In genomic region chr1:154272999-154273563, GRCh38 we compare ENCODE assay signal across 9 cellular contexts. TPM values are rescaled to one million over a fixed set of nuclear protein-coding genes. Genes with fewer than 3 reads are reported as not detected.
DNase-seq lines count a peak whose midpoint lies in the region; ATAC-seq, FAIRE-seq and TF ChIP-seq lines count a peak whose summit lies in the region.
"Had no signal": no experiment of that assay in that cellular context is flagged by ENCODE, and none has a peak within 500 bp of the region (broad histone marks: within the 10 kb centered on the region; RNA-seq: fewer than 3 reads in every experiment).

No MANE protein-coding gene starts in this region.

- no peaks in the 10 kb centered on the region for H3K9me3 Mint-ChIP-seq in activated T-cell treated with anti-CD3 and anti-CD28 coated beads, Interleukin-2, amount 50 U/mL, for 4 hours

- SMC1A ChIA-PET in GM12878 (lab: Charles Lee; ENCODE audit: uncharacterized antibody, unreplicated experiment): interaction anchor here (0.7 to 6.6 kb wide), 8 partner anchors 43 to 115 kb away, joined by 3 to 48 read pairs (median 3); no protein-coding TSS in a partner anchor

- no peaks in the 10 kb centered on the region for H4K20me1 ChIP-seq in GM12878 (ENCODE audit: control insufficient read depth, insufficient read depth)

- no peaks in the 10 kb centered on the region for H3K9me3 ChIP-seq in GM12878 (replicated peaks; ENCODE audit: control insufficient read depth, insufficient read depth, low read length)
- no peaks in the 10 kb centered on the region for H3K9me3 ChIP-seq in transverse colon

- peak overlapping the region; percentile 89 for H2AFZ ChIP-seq in GM12878 (ENCODE audit: control insufficient read depth, low read depth, low read length)

- RAD21 ChIA-PET in GM12878 (lab: Charles Lee; ENCODE audit: unreplicated experiment): interaction anchor here (0.6 to 2.0 kb wide), 7 partner anchors 32 to 178 kb away, joined by 3 to 12 read pairs (median 5); partner anchors contain the start of gene UBAP2L

- peaks cover 34% of the 10 kb centered on the region for H3K36me3 Mint-ChIP-seq in activated T-cell treated with anti-CD3 and anti-CD28 coated beads, Interleukin-2, amount 50 U/mL, for 4 hours (ENCODE audit: insufficient read depth)

- no peak for TF ChIP-seq RAD21 in GM12878 (IDR thresholded peaks at IDR 0.05; ENCODE audit: insufficient read depth, low read depth, low read length)

- H3K4me3 Mint-ChIP-seq in activated T-cell treated with anti-CD3 and anti-CD28 coated beads, Interleukin-2, amount 50 U/mL, for 4 hours: peak overlapping the region; percentile 99

- H3K4me2 ChIP-seq in GM12878 (ENCODE audit: control insufficient read depth, insufficient read depth): peak overlapping the region; percentile 92

- POLR2A ChIA-PET in GM12878 (lab: Charles Lee): interaction anchor here (0.5 to 2.8 kb wide), 9 partner anchors 27 to 683 kb away, joined by 3 to 13 read pairs (median 6); partner anchors contain the start of genes PBXIP1 and UBAP2L

- TSS peak; percentile 80 for BruUV-seq in GM12878 (replicated peaks; lab: Mats Ljungman, UMichigan)

- ATAC-seq in activated T-cell treated with anti-CD3 and anti-CD28 coated beads, Interleukin-2, amount 50 U/mL, for 4 hours: no peak
- ATAC-seq in GM12878 (0 out of 3 replicates have a peak, but pooled peaks have one; percentile 2), HG02798 (IDR thresholded peaks at IDR 0.05; ENCODE audit: poor library complexity, unreplicated experiment) (no peak)

- H3K4me1 ChIP-seq in GM12878 (ENCODE audit: control insufficient read depth, insufficient read depth, low read length) (peaks cover 10% of the 10 kb centered on the region), transverse colon (peaks cover 10 to 23% (median 13%) of the 10 kb centered on the region in 4 donors)

- H3K9ac ChIP-seq in GM12878 (ENCODE audit: control insufficient read depth, insufficient read depth, low read length): peak overlapping the region; percentile 90

- H3K27me3 Mint-ChIP-seq in activated T-cell treated with anti-CD3 and anti-CD28 coated beads, Interleukin-2, amount 50 U/mL, for 4 hours (ENCODE audit: low read depth): no peaks in the 10 kb centered on the region

- in situ Hi-C loops in GM12878 (cut with MboI) (loop anchor here (5.0 kb wide), 1 partner anchor 281 kb away; the partner anchor contains the start of gene RPS27), transverse colon (cut with MboI; ENCODE audit: low pct_ligation_motif_present in 1 of 4, low pct_unique_long_range_greater_than_20kb in 1 of 4, low sequenced_read_pairs in 3 of 4) (loop anchor here in 1 of 4 donors (10.0 kb wide), 1 partner anchor 78 kb away; the partner anchor contains the start of gene TPM3)

- TF ChIP-seq CTCF in GM12878 (IDR thresholded peaks at IDR 0.05 in 2 of 3, conservative IDR thresholded peaks at IDR 0.05 in 1 of 3; ENCODE audit: control insufficient read depth in 2 of 3, extremely low read depth in 1 of 3, insufficient read depth in 1 of 3, low read depth in 3 of 3, low read length in 3 of 3) (no peak), lower leg skin (IDR thresholded peaks at IDR 0.05) (no peak), transverse colon (IDR thresholded peaks at IDR 0.05) (no peak)

- peak; percentile 57 for FAIRE-seq in GM12878 (lab: Jason Lieb, UNC)

- DNase-seq in activated T-cell treated with anti-CD3 and anti-CD28 coated beads, Interleukin-2, amount 50 U/mL, for 4 hours: no peak
- DNase-seq in activated T-cell treated with anti-CD3 and anti-CD28 coated beads for 4 hours (no peak), GM12878 (ENCODE audit: low read depth, low spot score) (no peak), lower leg skin (ENCODE audit: low spot score in 2 of 2) (no peak), transverse colon (no peak), GM19240 (ENCODE audit: insufficient read length, low spot score) (no peak), SW480 (ENCODE audit: low spot score) (no peak)

- no peak for TF ChIP-seq EP300 in GM12878 (IDR thresholded peaks at IDR 0.05; ENCODE audit: borderline replicate concordance in 1 of 2, control insufficient read depth in 1 of 2, low read depth in 2 of 2, low read length in 2 of 2)
- TF ChIP-seq EP300 in transverse colon (IDR thresholded peaks at IDR 0.05; ENCODE audit: low read depth): no peak

- H3K36me3 ChIP-seq in GM12878 (ENCODE audit: control insufficient read depth in 2 of 2, insufficient read depth in 2 of 2, low read length in 1 of 2) (peaks cover 8 to 15% of the 10 kb centered on the region in 2 experiments; a peak in 3 of 4 replicates), transverse colon (peaks cover 0 to 26% (median 10%) of the 10 kb centered on the region in 4 donors)

- peaks cover 38% of the 10 kb centered on the region for H3K4me1 Mint-ChIP-seq in activated T-cell treated with anti-CD3 and anti-CD28 coated beads, Interleukin-2, amount 50 U/mL, for 4 hours (ENCODE audit: low read depth)

- TF ChIP-seq POLR2A in GM12878 (IDR thresholded peaks at IDR 0.05; ENCODE audit: low read depth, low read length): no peak
- TF ChIP-seq POLR2A in lower leg skin (IDR thresholded peaks at IDR 0.05): no peak
- no peak for TF ChIP-seq POLR2A in transverse colon (IDR thresholded peaks at IDR 0.05)

- H3K27me3 ChIP-seq in GM12878 (replicated peaks in 1 of 2; ENCODE audit: control insufficient read depth in 2 of 2, insufficient read depth in 2 of 2, low read length in 1 of 2) (no peaks in the 10 kb centered on the region), transverse colon (no peaks in the 10 kb centered on the region)

- CTCF ChIA-PET in GM12878 (lab: Yijun Ruan, JAX): interaction anchor here (0.7 to 4.5 kb wide), 8 partner anchors 8 to 91 kb away, joined by 3 to 54 read pairs (median 3); no protein-coding TSS in a partner anchor

- H3K27ac ChIP-seq in GM12878 (ENCODE audit: control insufficient read depth, insufficient read depth): peak overlapping the region; percentile 79
- H3K27ac ChIP-seq in transverse colon: peak overlapping the region; percentile 87 to 98 (median 92)

- H3K79me2 ChIP-seq in GM12878 (ENCODE audit: control insufficient read depth, insufficient read depth, low read length): peaks cover 13% of the 10 kb centered on the region

- 52% methylated on average over 12 of the region's 13 CpGs for WGBS in GM12878 (ENCODE audit: insufficient coverage, insufficient replicate concordance, low lambda C conversion rate, missing lambda C conversion rate)
- WGBS in lower leg skin, 2 donors: 39 to 42% methylated on average over 13 of the region's 13 CpGs
- WGBS in transverse colon (ENCODE audit: low coverage in 1 of 2), 2 donors: 46 to 48% methylated on average over 9 to 13 of the region's 13 CpGs

- intact Hi-C loops in GM12878 (cut with micrococcal nuclease; ENCODE audit: unreplicated experiment): loop anchor here (1.0 to 5.0 kb wide), 5 partner anchors 62 to 476 kb away; partner anchors contain the start of gene RPS27
- intact Hi-C loops in lower leg skin (cut with DNase I; ENCODE audit: low total_unique reads): no loop called here
- intact Hi-C loops in transverse colon (cut with DNase I; ENCODE audit: low total_unique reads): no loop called here

- H3K4me3 ChIP-seq in GM12878 (peak overlapping the region; percentile 99), lower leg skin (ENCODE audit: low read depth, poor library complexity, severe bottlenecking) (peak overlapping the region; percentile 77), transverse colon (peak overlapping the region; percentile 59 to 98 (median 82))

RNA-seq across cellular contexts. Expression of gene HAX1, which starts 0.7 kb away (rescaled TPM):
- total RNA-seq in activated T-cell treated with anti-CD3 and anti-CD28 coated beads, Interleukin-2, amount 50 U/mL, for 4 hours: 100 to 1,000 TPM; 131 to 178 (median 157) TPM
- 18.6 and 24.9 TPM in 2 replicates for total RNA-seq in GM12878 (2013; cell fraction: nucleolus; rRNA removed)
- total RNA-seq in GM12878 (2014; rRNA removed): 145 and 146 TPM in 2 replicates
- total RNA-seq in GM12878 (2014; rRNA removed; fragmentation: Illumina TruSeq; extraction: Trizol): 141 and 145 TPM in 2 replicates
- 95.3 and 99.4 TPM in 2 replicates for total RNA-seq in GM12878 (2021)
- polyA plus RNA-seq in GM12878 (2011; ENCODE audit: low read depth): 60.1 TPM
- 100 and 142 TPM in 2 replicates for polyA plus RNA-seq in GM12878 (2011; rRNA removed)
- polyA plus RNA-seq in GM12878 (2011; cell fraction: cytosol; rRNA removed): 123 and 126 TPM in 2 replicates
- 83.9 and 130 TPM in 2 replicates for polyA plus RNA-seq in GM12878 (2011; cell fraction: nucleus; rRNA removed)
- 100 and 109 TPM in 2 replicates for polyA plus RNA-seq in GM12878 (2012)
- polyA plus RNA-seq in GM12878 (2014; fragmentation: Illumina TruSeq; extraction: Trizol): 145 and 177 TPM in 2 replicates
- polyA plus RNA-seq in GM12878 (2014; fragmentation: Nextera tagmentation; extraction: Ambion mirVana): 100 to 1,000 TPM; 249 to 288 TPM
- polyA plus RNA-seq in GM12878 (2014; rRNA removed): 148 and 149 TPM in 2 replicates
- 100 to 1,000 TPM; 160 to 169 TPM for polyA plus RNA-seq in GM12878 (2016; fragmentation: Nextera tagmentation; extraction: Ambion mirVana)
- 53.5 and 83.3 TPM in 2 replicates for polyA minus RNA-seq in GM12878 (2011; rRNA and poly(A)+ RNA removed)
- 22.9 and 29.2 TPM in 2 replicates for polyA minus RNA-seq in GM12878 (2011; cell fraction: cytosol; rRNA and poly(A)+ RNA removed)
- polyA minus RNA-seq in GM12878 (2011; cell fraction: nucleus; rRNA and poly(A)+ RNA removed): 15.5 and 22.0 TPM in 2 replicates
- 10 to 100 TPM; 52.7 to 83.4 (median 71.6) TPM for total RNA-seq in lower leg skin
- total RNA-seq in transverse colon: 10 to 100 TPM; 44.5 to 87.1 (median 74.1) TPM

RNA-seq across cellular contexts. Expression of gene AQP10, which starts 47.8 kb away (rescaled TPM):
- not detected for total RNA-seq in activated T-cell treated with anti-CD3 and anti-CD28 coated beads, Interleukin-2, amount 50 U/mL, for 4 hours
- not detected in 2 replicates for total RNA-seq in GM12878 (2013; cell fraction: nucleolus; rRNA removed)
- not detected in 2 replicates for total RNA-seq in GM12878 (2014; rRNA removed)
- not detected in 2 replicates for total RNA-seq in GM12878 (2014; rRNA removed; fragmentation: Illumina TruSeq; extraction: Trizol)
- not detected in 2 replicates for total RNA-seq in GM12878 (2021)
- polyA plus RNA-seq in GM12878 (2011; ENCODE audit: low read depth): not detected
- not detected in 2 replicates for polyA plus RNA-seq in GM12878 (2011; rRNA removed)
- polyA plus RNA-seq in GM12878 (2011; cell fraction: cytosol; rRNA removed): not detected in 2 replicates
- polyA plus RNA-seq in GM12878 (2011; cell fraction: nucleus; rRNA removed): not detected in 2 replicates
- polyA plus RNA-seq in GM12878 (2012): not detected in 2 replicates
- polyA plus RNA-seq in GM12878 (2014; fragmentation: Illumina TruSeq; extraction: Trizol): not detected in 2 replicates
- polyA plus RNA-seq in GM12878 (2014; fragmentation: Nextera tagmentation; extraction: Ambion mirVana): not detected
- not detected in 2 replicates for polyA plus RNA-seq in GM12878 (2014; rRNA removed)
- polyA plus RNA-seq in GM12878 (2016; fragmentation: Nextera tagmentation; extraction: Ambion mirVana): not detected
- not detected in 2 replicates for polyA minus RNA-seq in GM12878 (2011; rRNA and poly(A)+ RNA removed)
- not detected in 2 replicates for polyA minus RNA-seq in GM12878 (2011; cell fraction: cytosol; rRNA and poly(A)+ RNA removed)
- not detected in 2 replicates for polyA minus RNA-seq in GM12878 (2011; cell fraction: nucleus; rRNA and poly(A)+ RNA removed)
- not detected for total RNA-seq in lower leg skin
- not detected for total RNA-seq in transverse colon
- total RNA-seq: T-helper 2 cell treated with Interferon-gamma antibody and Interleukin-4, amounts not matched to agents 100 ng/mL and 5 ng/mL, for 36 hours had no signal

RNA-seq across cellular contexts. Expression of gene ATP8B2, which starts 52.2 kb away (rescaled TPM):
- total RNA-seq in activated T-cell treated with anti-CD3 and anti-CD28 coated beads, Interleukin-2, amount 50 U/mL, for 4 hours: 10 to 100 TPM; 73.1 to 74.9 (median 73.4) TPM
- 32.5 and 33.7 TPM in 2 replicates for total RNA-seq in GM12878 (2013; cell fraction: nucleolus; rRNA removed)
- total RNA-seq in GM12878 (2014; rRNA removed) (51.1 and 61.8 TPM in 2 replicates), GM12878 (2014; rRNA removed; fragmentation: Illumina TruSeq; extraction: Trizol) (20.1 and 21.2 TPM in 2 replicates), GM12878 (2021) (37.1 and 39.7 TPM in 2 replicates), lower leg skin (10 to 100 TPM in 3 of 4 donors, 1 to 10 TPM in 1; 9.1 to 30.8 (median 19.6) TPM), transverse colon (10 to 100 TPM in 3 of 4 donors, 1 to 10 TPM in 1; 6.0 to 78.6 (median 24.9) TPM)
- 5.0 TPM for polyA plus RNA-seq in GM12878 (2011; ENCODE audit: low read depth)
- polyA plus RNA-seq in GM12878 (2011; rRNA removed) (4.5 and 6.1 TPM in 2 replicates), GM12878 (2014; fragmentation: Illumina TruSeq; extraction: Trizol) (15.2 and 20.2 TPM in 2 replicates), GM12878 (2014; fragmentation: Nextera tagmentation; extraction: Ambion mirVana) (under 1 TPM; 0.44 to 0.82 TPM), GM12878 (2014; rRNA removed) (38.8 and 51.7 TPM in 2 replicates), GM12878 (2016; fragmentation: Nextera tagmentation; extraction: Ambion mirVana) (1 to 10 TPM; 7.8 to 9.7 TPM)
- 11.0 TPM in 2 replicates for polyA plus RNA-seq in GM12878 (2011; cell fraction: cytosol; rRNA removed)
- polyA plus RNA-seq in GM12878 (2011; cell fraction: nucleus; rRNA removed): 20.0 and 24.3 TPM in 2 replicates
- polyA plus RNA-seq in GM12878 (2012): 6.5 and 8.2 TPM in 2 replicates
- polyA minus RNA-seq in GM12878 (2011; rRNA and poly(A)+ RNA removed): 10.5 and 11.7 TPM in 2 replicates
- 3.6 and 4.0 TPM in 2 replicates for polyA minus RNA-seq in GM12878 (2011; cell fraction: cytosol; rRNA and poly(A)+ RNA removed)
- polyA minus RNA-seq in GM12878 (2011; cell fraction: nucleus; rRNA and poly(A)+ RNA removed): 7.0 and 10.1 TPM in 2 replicates

RNA-seq across cellular contexts. Expression of gene UBAP2L, which starts 52.3 kb away (rescaled TPM):
- 100 to 1,000 TPM; 299 to 328 (median 318) TPM for total RNA-seq in activated T-cell treated with anti-CD3 and anti-CD28 coated beads, Interleukin-2, amount 50 U/mL, for 4 hours
- 296 and 314 TPM in 2 replicates for total RNA-seq in GM12878 (2013; cell fraction: nucleolus; rRNA removed)
- total RNA-seq in GM12878 (2014; rRNA removed) (56.6 and 58.7 TPM in 2 replicates), GM12878 (2014; rRNA removed; fragmentation: Illumina TruSeq; extraction: Trizol) (69.6 and 75.8 TPM in 2 replicates), GM12878 (2021) (163 and 171 TPM in 2 replicates), lower leg skin (10 to 100 TPM; 46.0 to 74.6 (median 59.4) TPM), transverse colon (10 to 100 TPM; 42.4 to 62.0 (median 50.6) TPM)
- polyA plus RNA-seq in GM12878 (2011; ENCODE audit: low read depth): 73.9 TPM
- polyA plus RNA-seq in GM12878 (2011; rRNA removed) (86.2 and 185 TPM in 2 replicates), GM12878 (2014; fragmentation: Illumina TruSeq; extraction: Trizol) (164 and 180 TPM in 2 replicates), GM12878 (2014; fragmentation: Nextera tagmentation; extraction: Ambion mirVana) (10 to 100 TPM; 49.9 to 53.3 TPM), GM12878 (2014; rRNA removed) (140 and 151 TPM in 2 replicates), GM12878 (2016; fragmentation: Nextera tagmentation; extraction: Ambion mirVana) (100 to 1,000 TPM; 181 to 198 TPM)
- 116 and 123 TPM in 2 replicates for polyA plus RNA-seq in GM12878 (2011; cell fraction: cytosol; rRNA removed)
- polyA plus RNA-seq in GM12878 (2011; cell fraction: nucleus; rRNA removed): 303 and 325 TPM in 2 replicates
- polyA plus RNA-seq in GM12878 (2012): 81.1 and 94.6 TPM in 2 replicates
- polyA minus RNA-seq in GM12878 (2011; rRNA and poly(A)+ RNA removed): 130 and 259 TPM in 2 replicates
- 29.7 and 45.6 TPM in 2 replicates for polyA minus RNA-seq in GM12878 (2011; cell fraction: cytosol; rRNA and poly(A)+ RNA removed)
- 99.0 and 173 TPM in 2 replicates for polyA minus RNA-seq in GM12878 (2011; cell fraction: nucleus; rRNA and poly(A)+ RNA removed)
